In the genomic region with DNA sequence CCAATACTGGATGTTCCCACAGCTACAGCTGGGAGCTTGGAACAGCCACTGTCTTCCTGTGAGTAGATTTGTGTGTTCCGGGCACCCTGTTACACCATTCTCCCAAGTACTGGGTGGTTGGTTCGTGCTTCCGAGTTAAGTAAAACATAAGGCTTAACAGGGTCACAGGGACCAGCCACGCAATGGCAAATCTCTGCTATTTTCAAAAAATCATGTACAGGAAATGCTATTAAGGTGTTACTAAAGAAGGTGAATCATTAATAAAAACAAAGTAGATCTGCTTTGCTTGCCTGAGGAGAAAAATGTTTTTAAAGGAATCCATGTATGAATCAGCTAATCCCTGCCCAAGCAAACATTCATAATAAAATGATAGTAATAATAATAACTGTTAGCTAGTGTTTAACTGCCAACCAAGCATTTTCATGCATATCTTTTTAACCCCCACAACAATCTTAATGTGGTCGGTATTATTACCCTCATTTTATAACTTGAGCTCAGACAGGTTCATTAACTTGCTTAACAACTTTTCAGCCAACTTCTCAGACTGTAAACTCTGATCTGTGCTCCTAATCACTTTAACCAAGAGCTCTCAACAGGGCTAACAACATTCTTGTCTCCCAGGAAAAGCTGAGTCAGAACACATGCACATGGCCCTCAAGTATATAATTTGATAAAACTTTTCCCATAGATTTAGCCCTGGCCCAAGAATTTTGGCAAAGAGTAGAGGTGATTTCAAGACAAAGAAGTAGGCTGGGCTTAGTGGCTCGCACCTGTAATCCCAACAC, we compare ENCODE assay signal across 18 cellular contexts. TPM values are rescaled to one million over a fixed set of nuclear protein-coding genes. Genes with fewer than 3 reads are reported as not detected.
DNase-seq lines count a peak whose midpoint lies in the region; ATAC-seq and TF ChIP-seq lines count a peak whose summit lies in the region.
"Had no signal": no experiment of that assay in that cellular context is flagged by ENCODE, and none has a peak within 500 bp of the region (broad histone marks: within the 10 kb centered on the region; RNA-seq: fewer than 3 reads in every experiment).

No MANE protein-coding gene starts in this region.

- intact Hi-C loops in activated CD4-positive, alpha-beta T cell treated with anti-CD3 and anti-CD28 coated beads, Interleukin-2, amount 10 ng/mL, durations not matched to agents 24 days and 14 days (cut with micrococcal nuclease): loop anchor here (10.0 kb wide), 1 partner anchor 1479 kb away; no protein-coding TSS in a partner anchor

- H2BK12ac ChIP-seq in trophoblast cell (ENCODE audit: low read length): peak overlapping the region; percentile 30

- H3K9me3 Mint-ChIP-seq in activated CD4-positive, alpha-beta T cell treated with anti-CD3 and anti-CD28 coated beads, Interleukin-2, amount 10 ng/mL, durations not matched to agents 24 days and 14 days: no peaks in the 10 kb centered on the region
- H3K9me3 Mint-ChIP-seq: activated CD4-positive, alpha-beta memory T cell treated with anti-CD3 and anti-CD28 coated beads, Interleukin-2, amount 10 ng/mL, durations not matched to agents 7 days and 5 days had no signal

- H2AK5ac ChIP-seq in trophoblast cell (ENCODE audit: low read length): no peak overlapping the region

- H3K4me1 Mint-ChIP-seq in activated CD4-positive, alpha-beta T cell treated with anti-CD3 and anti-CD28 coated beads, Interleukin-2, amount 10 ng/mL, durations not matched to agents 24 days and 14 days: peaks cover 39% of the 10 kb centered on the region

- no peaks in the 10 kb centered on the region for H3K9me3 ChIP-seq in RWPE2 (ENCODE audit: severe bottlenecking)
- peaks cover 4% of the 10 kb centered on the region for H3K9me3 ChIP-seq in trophoblast cell (ENCODE audit: insufficient read depth, low read depth, low read length)
- H3K9me3 ChIP-seq: ascending aorta, heart left ventricle, SJSA1 had no signal

- H3K27ac ChIP-seq in RWPE2 (ENCODE audit: poor library complexity, severe bottlenecking) (peak overlapping the region; percentile 75), trophoblast cell (ENCODE audit: low read depth, low read length) (no peak overlapping the region)
- H3K27ac ChIP-seq: SJSA1 had no signal

- no peak overlapping the region for H4K91ac ChIP-seq in trophoblast cell (ENCODE audit: low read depth, low read length)

- H3K4me2 ChIP-seq in trophoblast cell (ENCODE audit: low read length): no peak overlapping the region

- no peak overlapping the region for H3K14ac ChIP-seq in trophoblast cell (ENCODE audit: low read length)

- H3K36me3 ChIP-seq in RWPE2 (ENCODE audit: low read depth): no peaks in the 10 kb centered on the region
- no peaks in the 10 kb centered on the region for H3K36me3 ChIP-seq in trophoblast cell (ENCODE audit: control insufficient read depth in 1 of 2, insufficient read depth in 2 of 2, low read length in 2 of 2)
- H3K36me3 ChIP-seq: ascending aorta, heart left ventricle had no signal

- H2BK120ac ChIP-seq in trophoblast cell (ENCODE audit: insufficient read depth, low read length, poor library complexity): no peak overlapping the region

- peaks cover 2% of the 10 kb centered on the region for H3K36me3 Mint-ChIP-seq in activated CD4-positive, alpha-beta T cell treated with anti-CD3 and anti-CD28 coated beads, Interleukin-2, amount 10 ng/mL, durations not matched to agents 24 days and 14 days (ENCODE audit: low read depth)

- H4K12ac ChIP-seq in trophoblast cell (ENCODE audit: low read depth, low read length): no peak overlapping the region

- H3K4me1 ChIP-seq in RWPE2 (ENCODE audit: insufficient read depth, poor library complexity, severe bottlenecking): peaks cover 26% of the 10 kb centered on the region
- H3K4me1 ChIP-seq in trophoblast cell (ENCODE audit: control insufficient read depth in 1 of 2, insufficient read depth in 2 of 2, low read length in 2 of 2): peaks cover 8 to 14% of the 10 kb centered on the region in 2 experiments

- TF ChIP-seq CTCF in RWPE2 (IDR thresholded peaks at IDR 0.05; ENCODE audit: poor library complexity, severe bottlenecking) (no peak), fibroblast of the aortic adventitia (IDR thresholded peaks at IDR 0.05; ENCODE audit: insufficient read depth, low read length) (no peak)

- no peak overlapping the region for H2BK5ac ChIP-seq in trophoblast cell (ENCODE audit: low read depth, low read length, poor library complexity)

- peak; percentile 24 for DNase-seq in EL
- no peak for DNase-seq in RWPE2 (ENCODE audit: low spot score)
- DNase-seq in fibroblast of the aortic adventitia (ENCODE audit: low read depth): peak; percentile 47
- peak; percentile 53 to 82 for DNase-seq in trophoblast cell
- no peak for DNase-seq in NCI-H2081 treated with DMSO at 0.1 percent for 48 hours (lab: John Stamatoyannopoulos, UW)
- no peak for DNase-seq in activated CD4-positive, alpha-beta T cell treated with anti-CD3 and anti-CD28 coated beads, Interleukin-2, amount 10 ng/mL, durations not matched to agents 24 days and 14 days
- DNase-seq in epidermal melanocyte (ENCODE audit: insufficient read length, low spot score): no peak
- DNase-seq: activated CD4-positive, alpha-beta memory T cell treated with anti-CD3 and anti-CD28 coated beads, Interleukin-2, amount 10 ng/mL, durations not matched to agents 7 days and 5 days; activated effector memory CD4-positive, alpha-beta T cell treated with Interleukin-2 at 50 U/mL for 16 hours; DMS53; heart left ventricle; left ventricle myocardium superior; NCI-H2107 had no signal

- H3K4me3 Mint-ChIP-seq in activated CD4-positive, alpha-beta T cell treated with anti-CD3 and anti-CD28 coated beads, Interleukin-2, amount 10 ng/mL, durations not matched to agents 24 days and 14 days: no peak overlapping the region
- H3K4me3 Mint-ChIP-seq: activated CD4-positive, alpha-beta memory T cell treated with anti-CD3 and anti-CD28 coated beads, Interleukin-2, amount 10 ng/mL, durations not matched to agents 7 days and 5 days had no signal

- no peak overlapping the region for H3K9ac ChIP-seq in trophoblast cell (ENCODE audit: low read length)

- H2AFZ ChIP-seq in trophoblast cell (ENCODE audit: insufficient read depth, low read length, poor library complexity): no peak overlapping the region

- H3K27me3 ChIP-seq in RWPE2 (ENCODE audit: insufficient read depth, poor library complexity, severe bottlenecking) (peaks cover 8% of the 10 kb centered on the region), trophoblast cell (ENCODE audit: insufficient read depth, low read length) (peaks cover 13% of the 10 kb centered on the region)
- H3K27me3 ChIP-seq: ascending aorta had no signal

- no peak overlapping the region for H4K8ac ChIP-seq in trophoblast cell (ENCODE audit: low read depth, low read length)

- no peak overlapping the region for H3K23ac ChIP-seq in trophoblast cell (ENCODE audit: low read length)

- no peak overlapping the region for H3K18ac ChIP-seq in trophoblast cell (ENCODE audit: low read length)

- no peak overlapping the region for H3K4ac ChIP-seq in trophoblast cell (ENCODE audit: low read depth, low read length)

- H3K27me3 Mint-ChIP-seq in activated CD4-positive, alpha-beta T cell treated with anti-CD3 and anti-CD28 coated beads, Interleukin-2, amount 10 ng/mL, durations not matched to agents 24 days and 14 days: peaks cover 49% of the 10 kb centered on the region

- peaks cover 4% of the 10 kb centered on the region for H3K79me2 ChIP-seq in trophoblast cell (ENCODE audit: control insufficient read depth, insufficient read depth, low read length, poor library complexity)

- no CpG with 5 or more reads among the region's 6 CpGs for WGBS in trophoblast cell (ENCODE audit: extremely low coverage, insufficient coverage, insufficient read length)

- peak; percentile 38 for ATAC-seq in RWPE2 (ENCODE audit: low read depth)
- no peak for ATAC-seq in GM19351 (IDR thresholded peaks at IDR 0.05; ENCODE audit: unreplicated experiment)
- ATAC-seq: heart left ventricle, left ventricle myocardium superior had no signal

- H3K27ac Mint-ChIP-seq in activated CD4-positive, alpha-beta T cell treated with anti-CD3 and anti-CD28 coated beads, Interleukin-2, amount 10 ng/mL, durations not matched to agents 24 days and 14 days: no peak overlapping the region
- H3K27ac Mint-ChIP-seq: activated CD4-positive, alpha-beta memory T cell treated with anti-CD3 and anti-CD28 coated beads, Interleukin-2, amount 10 ng/mL, durations not matched to agents 7 days and 5 days had no signal

- H3K4me3 ChIP-seq in RWPE2 (ENCODE audit: severe bottlenecking): no peak overlapping the region
- H3K4me3 ChIP-seq in fibroblast of the aortic adventitia (ENCODE audit: low read depth, low read length): no peak overlapping the region
- no peak overlapping the region for H3K4me3 ChIP-seq in trophoblast cell (ENCODE audit: low read depth, low read length)
- H3K4me3 ChIP-seq: ascending aorta, heart left ventricle, SJSA1 had no signal

- H3K79me1 ChIP-seq in trophoblast cell (ENCODE audit: low read length): peaks cover 3% of the 10 kb centered on the region

RNA-seq across cellular contexts. Expression of gene C2CD4A, which starts 2.7 kb away (rescaled TPM):
- total RNA-seq in fibroblast of the aortic adventitia (ENCODE audit: low replicate concordance): not detected in 2 replicates
- polyA plus RNA-seq in trophoblast cell (2013): 0.08 TPM in 2 replicates
- 0.05 and 0.24 TPM in 2 replicates for total RNA-seq in activated CD4-positive, alpha-beta T cell treated with anti-CD3 and anti-CD28 coated beads, Interleukin-2, amount 10 ng/mL, durations not matched to agents 24 days and 14 days
- total RNA-seq: ascending aorta, heart left ventricle, left ventricle myocardium superior, SJSA1, skeletal muscle tissue had no signal
- polyA plus RNA-seq: neural cell had no signal

RNA-seq across cellular contexts. Expression of gene VPS13C, which starts 3.8 kb away (rescaled TPM):
- total RNA-seq in fibroblast of the aortic adventitia (ENCODE audit: low replicate concordance): 79.8 and 140 TPM in 2 replicates
- polyA plus RNA-seq in trophoblast cell (2013): 9.9 and 10.4 TPM in 2 replicates
- total RNA-seq in activated CD4-positive, alpha-beta T cell treated with anti-CD3 and anti-CD28 coated beads, Interleukin-2, amount 10 ng/mL, durations not matched to agents 24 days and 14 days: 51.5 and 54.8 TPM in 2 replicates

Comparison
In these comparisons a context has a peak if more than half of its experiments do, and no peak if none do; other contexts are left out.
1. DNase-seq: peak in EL (single experiment), fibroblast of the aortic adventitia (single experiment) and trophoblast cell (2 of 2); none in RWPE2 (single experiment), NCI-H2081 treated with DMSO at 0.1 percent for 48 hours (single experiment), activated CD4-positive, alpha-beta T cell treated with anti-CD3 and anti-CD28 coated beads, Interleukin-2, amount 10 ng/mL, durations not matched to agents 24 days and 14 days (single experiment) and epidermal melanocyte (single experiment).